Comparison of ENCODE assay signal across 1 cellular context in genomic region chr6:31898200-31899011, GRCh38.
TF ChIP-seq lines count a peak whose summit lies in the region.

No MANE protein-coding gene starts in this region.

TF ChIP-seq in SK-N-SH, 30 proteins besides CTCF, POLR2A, EP300 and RAD21 (continued from another document):
- TF ChIP-seq USF1 (IDR thresholded peaks at IDR 0.05; ENCODE audit: borderline replicate concordance, low read depth) (peak; percentile 23; the same call in 1 of the 2 replicates), TEAD4 (IDR thresholded peaks at IDR 0.05; ENCODE audit: borderline replicate concordance, insufficient read depth) (no peak), POLR2AphosphoS5 (IDR thresholded peaks at IDR 0.05; ENCODE audit: low read depth, low read length) (peak; percentile 44; the same call in 1 of the 2 replicates), TAF1 (IDR thresholded peaks at IDR 0.05; ENCODE audit: borderline replicate concordance, low read depth, low read length) (no peak), MXI1 (IDR thresholded peaks at IDR 0.05; ENCODE audit: low read depth, low read length) (no peak; the same call in 1 of the 2 replicates), SMC3 (IDR thresholded peaks at IDR 0.05; ENCODE audit: low read depth, low read length) (no peak), ZBTB33 (IDR thresholded peaks at IDR 0.05; ENCODE audit: borderline replicate concordance, low read depth) (no peak)
- TF ChIP-seq, protein P1, sequence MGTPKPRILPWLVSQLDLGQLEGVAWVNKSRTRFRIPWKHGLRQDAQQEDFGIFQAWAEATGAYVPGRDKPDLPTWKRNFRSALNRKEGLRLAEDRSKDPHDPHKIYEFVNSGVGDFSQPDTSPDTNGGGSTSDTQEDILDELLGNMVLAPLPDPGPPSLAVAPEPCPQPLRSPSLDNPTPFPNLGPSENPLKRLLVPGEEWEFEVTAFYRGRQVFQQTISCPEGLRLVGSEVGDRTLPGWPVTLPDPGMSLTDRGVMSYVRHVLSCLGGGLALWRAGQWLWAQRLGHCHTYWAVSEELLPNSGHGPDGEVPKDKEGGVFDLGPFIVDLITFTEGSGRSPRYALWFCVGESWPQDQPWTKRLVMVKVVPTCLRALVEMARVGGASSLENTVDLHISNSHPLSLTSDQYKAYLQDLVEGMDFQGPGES (IDR thresholded peaks at IDR 0.05; ENCODE audit: low read depth, low read length): no peak
